ENCODE assay signal across 1 cellular context in the genomic region with DNA sequence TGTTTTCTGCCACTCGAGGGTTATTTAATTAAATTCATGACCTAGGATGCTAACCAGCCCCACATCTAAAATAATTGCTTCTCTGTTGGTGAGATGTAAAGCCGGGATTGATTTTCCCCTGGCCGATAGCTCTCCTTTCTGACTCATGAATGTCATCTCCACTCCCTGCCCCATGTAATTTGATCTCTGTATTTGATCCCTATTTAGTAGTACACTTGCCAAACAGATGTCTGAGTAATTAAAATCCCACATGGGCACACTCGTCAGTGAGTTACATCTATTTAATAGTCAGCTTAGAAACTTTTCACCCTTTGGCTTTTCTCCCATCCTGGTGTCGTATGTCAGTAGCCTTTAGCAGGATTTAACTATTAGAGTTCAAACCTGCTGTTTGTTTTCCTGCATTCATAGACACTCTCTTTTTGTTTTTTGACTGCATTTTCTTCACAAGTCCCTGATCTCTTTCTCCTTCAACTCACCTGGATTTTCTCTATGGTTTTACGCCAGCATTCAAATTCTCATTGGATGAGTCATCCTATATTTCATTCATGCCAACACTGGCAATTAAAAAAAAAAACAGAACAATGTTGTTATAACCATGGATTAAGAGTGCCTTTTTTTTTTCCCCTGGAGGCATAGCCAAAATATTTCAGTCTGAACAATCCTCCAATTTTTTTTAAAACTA.
TF ChIP-seq lines count a peak whose summit lies in the region.

No MANE protein-coding gene starts in this region.

TF ChIP-seq in K562, 482 proteins besides CTCF, POLR2A, EP300 and RAD21 (continued from another document):
- TF ChIP-seq, protein P1, sequence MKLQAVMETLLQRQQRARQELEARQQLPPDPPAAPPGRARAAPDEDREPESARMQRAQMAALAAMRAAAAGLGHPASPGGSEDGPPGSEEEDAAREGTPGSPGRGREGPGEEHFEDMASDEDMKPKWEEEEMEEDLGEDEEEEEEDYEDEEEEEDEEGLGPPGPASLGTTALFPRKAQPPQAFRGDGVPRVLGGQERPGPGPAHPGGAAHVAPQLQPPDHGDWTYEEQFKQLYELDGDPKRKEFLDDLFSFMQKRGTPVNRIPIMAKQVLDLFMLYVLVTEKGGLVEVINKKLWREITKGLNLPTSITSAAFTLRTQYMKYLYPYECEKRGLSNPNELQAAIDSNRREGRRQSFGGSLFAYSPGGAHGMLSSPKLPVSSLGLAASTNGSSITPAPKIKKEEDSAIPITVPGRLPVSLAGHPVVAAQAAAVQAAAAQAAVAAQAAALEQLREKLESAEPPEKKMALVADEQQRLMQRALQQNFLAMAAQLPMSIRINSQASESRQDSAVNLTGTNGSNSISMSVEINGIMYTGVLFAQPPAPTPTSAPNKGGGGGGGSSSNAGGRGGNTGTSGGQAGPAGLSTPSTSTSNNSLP (IDR thresholded peaks at IDR 0.05; ENCODE audit: borderline replicate concordance, low read depth, low read length): peak; percentile 16; the same call in 1 of the 2 replicates
- TF ChIP-seq XRCC4 (IDR thresholded peaks at IDR 0.05; ENCODE audit: extremely low read depth, insufficient read depth, insufficient read length) (no peak), SMARCA4 (IDR thresholded peaks at IDR 0.05) (peak; percentile 51; the same call in 1 of the 2 replicates), BCL6 (CRISPR knock-in tag; IDR thresholded peaks at IDR 0.05) (no peak), JUN (IDR thresholded peaks at IDR 0.05; ENCODE audit: borderline replicate concordance, low read depth, low read length) (peak; percentile 11; the same call in 1 of the 2 replicates), JUN (CRISPR knock-in tag; IDR thresholded peaks at IDR 0.05; ENCODE audit: borderline replicate concordance) (no peak), DPF2 (IDR thresholded peaks at IDR 0.05) (0 out of 2 replicates have a peak, but pooled peaks have one; percentile 27), ZSCAN32 (CRISPR knock-in tag; IDR thresholded peaks at IDR 0.05) (no peak), CTBP1 (IDR thresholded peaks at IDR 0.05; ENCODE audit: borderline replicate concordance) (no peak), ZNF507 (tag; conservative IDR thresholded peaks at IDR 0.05) (no peak), JUND (IDR thresholded peaks at IDR 0.05; ENCODE audit: borderline replicate concordance, low read depth, low read length) (0 out of 2 replicates have a peak, but pooled peaks have one; percentile 15), JUND (tag; IDR thresholded peaks at IDR 0.05; ENCODE audit: borderline replicate concordance, low read depth, low read length) (peak; percentile 25; the same call in 1 of the 3 replicates)
TF ChIP-seq in K562: peak in this region for 7.
